10 cellular contexts compared by ENCODE assay signal in genomic region chr20:35286077-35286898, GRCh38. TPM values are rescaled to one million over a fixed set of nuclear protein-coding genes. Genes with fewer than 3 reads are reported as not detected.
DNase-seq lines count a peak whose midpoint lies in the region; ATAC-seq and TF ChIP-seq lines count a peak whose summit lies in the region.
"Had no signal": no experiment of that assay in that cellular context is flagged by ENCODE, and none has a peak within 500 bp of the region (broad histone marks: within the 10 kb centered on the region; RNA-seq: fewer than 3 reads in every experiment).

No MANE protein-coding gene starts in this region.

- H3K27me3 ChIP-seq in liver (ENCODE audit: control insufficient read depth in 4 of 4, insufficient read depth in 4 of 4, low read length in 3 of 4), result no peaks in the 10 kb centered on the region
- H3K27me3 ChIP-seq in GM23248 (replicated peaks; ENCODE audit: insufficient read depth), result no peaks in the 10 kb centered on the region

- H3F3A ChIP-seq in GM23248 (ENCODE audit: insufficient read depth), result peaks cover 10% of the 10 kb centered on the region; the same call in 1 of the 2 replicates

- TF ChIP-seq CTCF in liver (IDR thresholded peaks at IDR 0.05; ENCODE audit: low read depth, low read length, missing input control), result no peak

- peaks cover 30% of the 10 kb centered on the region for H3K4me1 Mint-ChIP-seq in activated naive CD4-positive, alpha-beta T cell treated with anti-CD3 and anti-CD28 coated beads, Interleukin-2, amount 50 U/mL, for 24 hours
- peaks cover 23% of the 10 kb centered on the region for H3K4me1 Mint-ChIP-seq in activated T-helper 2 cell treated with anti-CD3 and anti-CD28 coated beads, Interferon-gamma antibody, Interleukin-2, Interleukin-4, amounts not matched to agents 10 μg/mL and 5 μg/mL and 100 μg/mL, durations not matched to agents 14 hours and 24 hours and 36 hours (ENCODE audit: low read depth)

- H3K4me1 ChIP-seq in liver (ENCODE audit: control insufficient read depth in 4 of 4, insufficient read depth in 4 of 4, low read length in 3 of 4) (peaks cover 8 to 31% (median 27%) of the 10 kb centered on the region in 4 donors), GM23248 (ENCODE audit: insufficient read depth) (peaks cover 5% of the 10 kb centered on the region; the same call in 1 of the 2 replicates)

- H3K4me3 ChIP-seq in liver (ENCODE audit: low read depth in 1 of 3, low read length in 3 of 3) (no peak overlapping the region), GM23248 (no peak overlapping the region)

- H3K79me2 ChIP-seq in GM23248 (ENCODE audit: insufficient read depth), result peaks cover 32% of the 10 kb centered on the region

- intact Hi-C loops in activated T-helper 2 cell treated with anti-CD3 and anti-CD28 coated beads, Interferon-gamma antibody, Interleukin-2, Interleukin-4, amounts not matched to agents 10 μg/mL and 5 μg/mL and 100 μg/mL, durations not matched to agents 14 hours and 24 hours and 36 hours (cut with micrococcal nuclease), result no loop called here

- no peak overlapping the region for H3K9ac ChIP-seq in liver (ENCODE audit: low read depth in 1 of 2, low read length in 2 of 2)
- H3K9ac ChIP-seq in GM23248, result no peak overlapping the region

- peak overlapping the region; percentile 64 for H3K27ac Mint-ChIP-seq in activated naive CD4-positive, alpha-beta T cell treated with anti-CD3 and anti-CD28 coated beads, Interleukin-2, amount 50 U/mL, for 24 hours
- H3K27ac Mint-ChIP-seq in activated T-helper 2 cell treated with anti-CD3 and anti-CD28 coated beads, Interferon-gamma antibody, Interleukin-2, Interleukin-4, amounts not matched to agents 10 μg/mL and 5 μg/mL and 100 μg/mL, durations not matched to agents 14 hours and 24 hours and 36 hours, result peak overlapping the region; percentile 79

- no peak overlapping the region for H2AFZ ChIP-seq in GM23248

- in situ Hi-C loops in GM23248 (cut with MboI), result no loop called here

- H3K4me3 Mint-ChIP-seq in activated naive CD4-positive, alpha-beta T cell treated with anti-CD3 and anti-CD28 coated beads, Interleukin-2, amount 50 U/mL, for 24 hours, result peak overlapping the region; percentile 91
- peak overlapping the region; percentile 84 for H3K4me3 Mint-ChIP-seq in activated T-helper 2 cell treated with anti-CD3 and anti-CD28 coated beads, Interferon-gamma antibody, Interleukin-2, Interleukin-4, amounts not matched to agents 10 μg/mL and 5 μg/mL and 100 μg/mL, durations not matched to agents 14 hours and 24 hours and 36 hours (ENCODE audit: low read depth)

- H3K36me3 ChIP-seq in liver (ENCODE audit: control insufficient read depth in 4 of 4, insufficient read depth in 3 of 4, low read depth in 1 of 4, low read length in 3 of 4) (peaks cover 0 to 3% (median 0%) of the 10 kb centered on the region in 4 donors), GM23248 (ENCODE audit: low read depth) (no peaks in the 10 kb centered on the region; the same call in 1 of the 2 replicates)

- ATAC-seq in GM18517 (IDR thresholded peaks at IDR 0.05; ENCODE audit: unreplicated experiment) (no peak), HG02981 (IDR thresholded peaks at IDR 0.05; ENCODE audit: unreplicated experiment) (no peak)

- peaks cover 7% of the 10 kb centered on the region for H3K36me3 Mint-ChIP-seq in activated naive CD4-positive, alpha-beta T cell treated with anti-CD3 and anti-CD28 coated beads, Interleukin-2, amount 50 U/mL, for 24 hours
- peaks cover 20% of the 10 kb centered on the region for H3K36me3 Mint-ChIP-seq in activated T-helper 2 cell treated with anti-CD3 and anti-CD28 coated beads, Interferon-gamma antibody, Interleukin-2, Interleukin-4, amounts not matched to agents 10 μg/mL and 5 μg/mL and 100 μg/mL, durations not matched to agents 14 hours and 24 hours and 36 hours (ENCODE audit: low read depth)

- H3K9me3 ChIP-seq in liver (ENCODE audit: control insufficient read depth in 4 of 4, low read length in 3 of 4) (no peaks in the 10 kb centered on the region), GM23248 (ENCODE audit: low read depth) (no peaks in the 10 kb centered on the region)

- H4K20me1 ChIP-seq in GM23248 (ENCODE audit: insufficient read depth), result no peaks in the 10 kb centered on the region

- no peak for TF ChIP-seq RAD21 in liver (IDR thresholded peaks at IDR 0.05)

- no peak overlapping the region for H3K4me2 ChIP-seq in GM23248 (ENCODE audit: unreplicated experiment)

- no peaks in the 10 kb centered on the region for H3K27me3 Mint-ChIP-seq in activated naive CD4-positive, alpha-beta T cell treated with anti-CD3 and anti-CD28 coated beads, Interleukin-2, amount 50 U/mL, for 24 hours
- H3K27me3 Mint-ChIP-seq in activated T-helper 2 cell treated with anti-CD3 and anti-CD28 coated beads, Interferon-gamma antibody, Interleukin-2, Interleukin-4, amounts not matched to agents 10 μg/mL and 5 μg/mL and 100 μg/mL, durations not matched to agents 14 hours and 24 hours and 36 hours (ENCODE audit: low read depth), result no peaks in the 10 kb centered on the region

- no peaks in the 10 kb centered on the region for H3K9me2 ChIP-seq in GM23248 (ENCODE audit: insufficient read depth)

- no peak for DNase-seq in activated naive CD4-positive, alpha-beta T cell treated with Interleukin-2 at 50 U/mL for 16 hours
- DNase-seq in activated T-helper 2 cell treated with anti-CD3 and anti-CD28 coated beads, Interferon-gamma antibody, Interleukin-2, Interleukin-4, amounts not matched to agents 10 μg/mL and 5 μg/mL and 100 μg/mL, durations not matched to agents 14 hours and 24 hours and 36 hours (ENCODE audit: low spot score), result no peak
- DNase-seq in ureter (ENCODE audit: low spot score), result no peak
- DNase-seq in GM23248, result no peak
- DNase-seq: MM.1S had no signal

- H3K27ac ChIP-seq in liver (ENCODE audit: low read depth in 1 of 2, low read length in 2 of 2) (peak overlapping the region; percentile 12 to 58), GM23248 (no peak overlapping the region)

- H3K9me3 Mint-ChIP-seq in activated naive CD4-positive, alpha-beta T cell treated with anti-CD3 and anti-CD28 coated beads, Interleukin-2, amount 50 U/mL, for 24 hours, result no peaks in the 10 kb centered on the region
- no peaks in the 10 kb centered on the region for H3K9me3 Mint-ChIP-seq in activated T-helper 2 cell treated with anti-CD3 and anti-CD28 coated beads, Interferon-gamma antibody, Interleukin-2, Interleukin-4, amounts not matched to agents 10 μg/mL and 5 μg/mL and 100 μg/mL, durations not matched to agents 14 hours and 24 hours and 36 hours

- WGBS in liver, result 60% methylated on average over 12 of the region's 12 CpGs
- WGBS in GM23248 (ENCODE audit: low coverage in 1 of 2, low lambda C conversion rate in 2 of 2, missing lambda C conversion rate in 2 of 2), 2 experiments, result 95 to 100% methylated on average over 11 to 12 of the region's 12 CpGs

TF ChIP-seq in liver, 16 proteins besides CTCF, POLR2A, EP300 and RAD21 (continues in another document):
- TF ChIP-seq TAF1 (conservative IDR thresholded peaks at IDR 0.05) (no peak), HNF4A (conservative IDR thresholded peaks at IDR 0.05) (peak; percentile 81 to 87), ATF3 (IDR thresholded peaks at IDR 0.05) (no peak), RXRA (IDR thresholded peaks at IDR 0.05) (peak; percentile 85)

RNA-seq across cellular contexts. Expression of gene EIF6, which starts 1.7 kb away (rescaled TPM):
- 179 and 183 TPM in 2 replicates for total RNA-seq in activated T-helper 2 cell treated with anti-CD3 and anti-CD28 coated beads, Interferon-gamma antibody, Interleukin-2, Interleukin-4, amounts not matched to agents 10 μg/mL and 5 μg/mL and 100 μg/mL, durations not matched to agents 14 hours and 24 hours and 36 hours
- total RNA-seq in liver, result 10 to 100 TPM; 60.8 to 71.3 TPM
- 100 to 1,000 TPM; 140 to 160 TPM for polyA plus RNA-seq in liver
- total RNA-seq in ureter, result 191 TPM
- total RNA-seq in GM23248 (2014; rRNA removed; shearing (Covaris generic)), result 166 and 183 TPM in 2 replicates
- 245 and 247 TPM in 2 replicates for polyA plus RNA-seq in GM23248 (2016; fragmentation: Nextera tagmentation; extraction: Ambion mirVana)

RNA-seq across cellular contexts. Expression of gene FAM83C, which starts 5.9 kb away (rescaled TPM):
- total RNA-seq in activated T-helper 2 cell treated with anti-CD3 and anti-CD28 coated beads, Interferon-gamma antibody, Interleukin-2, Interleukin-4, amounts not matched to agents 10 μg/mL and 5 μg/mL and 100 μg/mL, durations not matched to agents 14 hours and 24 hours and 36 hours, result not detected in 2 replicates
- total RNA-seq in liver (under 1 TPM in 1 of 2 donors, not detected in 1; 0.05 TPM), ureter (4.0 TPM)
- polyA plus RNA-seq in liver (not detected), GM23248 (2016; fragmentation: Nextera tagmentation; extraction: Ambion mirVana) (not detected in 2 replicates)
- total RNA-seq in GM23248 (2014; rRNA removed; shearing (Covaris generic)), result not detected in 2 replicates
- total RNA-seq: mucosa of gallbladder had no signal

RNA-seq across cellular contexts. Expression of gene MMP24OS, which starts 8.4 kb away (rescaled TPM):
- total RNA-seq in activated T-helper 2 cell treated with anti-CD3 and anti-CD28 coated beads, Interferon-gamma antibody, Interleukin-2, Interleukin-4, amounts not matched to agents 10 μg/mL and 5 μg/mL and 100 μg/mL, durations not matched to agents 14 hours and 24 hours and 36 hours, result 31.4 and 33.0 TPM in 2 replicates
- total RNA-seq in liver (1 to 10 TPM; 5.2 to 5.4 TPM), ureter (103 TPM)
- polyA plus RNA-seq in liver (10 to 100 TPM; 15.2 to 16.0 TPM), GM23248 (2016; fragmentation: Nextera tagmentation; extraction: Ambion mirVana) (81.7 and 85.3 TPM in 2 replicates)
- 26.8 and 30.0 TPM in 2 replicates for total RNA-seq in GM23248 (2014; rRNA removed; shearing (Covaris generic))

RNA-seq across cellular contexts. Expression of gene MMP24, which starts 59.8 kb away (rescaled TPM):
- not detected in 2 replicates for total RNA-seq in activated T-helper 2 cell treated with anti-CD3 and anti-CD28 coated beads, Interferon-gamma antibody, Interleukin-2, Interleukin-4, amounts not matched to agents 10 μg/mL and 5 μg/mL and 100 μg/mL, durations not matched to agents 14 hours and 24 hours and 36 hours
- total RNA-seq in liver (under 1 TPM; 0.09 to 0.75 TPM), ureter (0.55 TPM)
- polyA plus RNA-seq in liver (under 1 TPM; 0.11 to 0.73 TPM), GM23248 (2016; fragmentation: Nextera tagmentation; extraction: Ambion mirVana) (0.61 and 0.70 TPM in 2 replicates)
- 7.1 and 8.5 TPM in 2 replicates for total RNA-seq in GM23248 (2014; rRNA removed; shearing (Covaris generic))
